Comparison of ENCODE assay signal across 1 cellular context in genomic region chr14:64114166-64114565, GRCh38.
TF ChIP-seq lines count a peak whose summit lies in the region.

No MANE protein-coding gene starts in this region.

TF ChIP-seq in WTC11, 78 proteins besides CTCF, POLR2A, EP300 and RAD21 (continued from another document):
- TF ChIP-seq AR (CRISPR knock-in tag; IDR thresholded peaks at IDR 0.05) (no peak), GRHL2 (CRISPR knock-in tag; IDR thresholded peaks at IDR 0.05; ENCODE audit: insufficient replicate concordance, severe bottlenecking) (no peak), ATF6 (CRISPR knock-in tag; IDR thresholded peaks at IDR 0.05) (no peak)
- TF ChIP-seq, protein P1, sequence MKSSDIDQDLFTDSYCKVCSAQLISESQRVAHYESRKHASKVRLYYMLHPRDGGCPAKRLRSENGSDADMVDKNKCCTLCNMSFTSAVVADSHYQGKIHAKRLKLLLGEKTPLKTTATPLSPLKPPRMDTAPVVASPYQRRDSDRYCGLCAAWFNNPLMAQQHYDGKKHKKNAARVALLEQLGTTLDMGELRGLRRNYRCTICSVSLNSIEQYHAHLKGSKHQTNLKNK (CRISPR knock-in tag; IDR thresholded peaks at IDR 0.05) = no peak
